In genomic region chr14:67963960-67964359, GRCh38 we compare ENCODE assay signal across 15 cellular contexts.
A peak's percentile ranks its signal among the peaks of the same experiment; 100 is the strongest.
DNase-seq lines count a peak whose midpoint lies in the region; ATAC-seq and TF ChIP-seq lines count a peak whose summit lies in the region.
"Had no signal": no experiment of that assay in that cellular context is flagged by ENCODE, and none has a peak within 500 bp of the region (broad histone marks: within the 10 kb centered on the region; RNA-seq: fewer than 3 reads in every experiment).

No MANE protein-coding gene starts in this region.

- H3K36me3 ChIP-seq in left lung, result no peaks in the 10 kb centered on the region
- no peaks in the 10 kb centered on the region for H3K36me3 ChIP-seq in smooth muscle cell (ENCODE audit: low read depth)

- no peak for TF ChIP-seq CTCF in AG10803 (conservative IDR thresholded peaks at IDR 0.05; ENCODE audit: low read length)
- no peak for TF ChIP-seq CTCF in WI38 (IDR thresholded peaks at IDR 0.05; ENCODE audit: low read depth, low read length)
- no peak for TF ChIP-seq CTCF in left lung (IDR thresholded peaks at IDR 0.05)
- no peak for TF ChIP-seq CTCF in smooth muscle cell (IDR thresholded peaks at IDR 0.05; ENCODE audit: borderline replicate concordance, insufficient read depth, poor library complexity, severe bottlenecking)

- H3K79me2 ChIP-seq in smooth muscle cell (ENCODE audit: low read depth), result no peaks in the 10 kb centered on the region

- peak overlapping the region; percentile 80 for H3K4me2 ChIP-seq in smooth muscle cell

- no peaks in the 10 kb centered on the region for H3F3A ChIP-seq in smooth muscle cell (ENCODE audit: low read depth)

- H3K9me3 ChIP-seq in left lung (no peaks in the 10 kb centered on the region), smooth muscle cell (replicated peaks; ENCODE audit: low read depth) (no peaks in the 10 kb centered on the region)

- H3K4me3 ChIP-seq in AG10803 (ENCODE audit: low read length), result peak overlapping the region; percentile 21
- 0 out of 2 replicates have a peak overlapping the region, but pooled peaks have one; percentile 25 for H3K4me3 ChIP-seq in WI38 (ENCODE audit: low read depth, low read length)
- H3K4me3 ChIP-seq in left lung, result no peak overlapping the region
- peak overlapping the region; percentile 21 for H3K4me3 ChIP-seq in smooth muscle cell

- peak overlapping the region; percentile 3 for H2AFZ ChIP-seq in smooth muscle cell (ENCODE audit: low read depth)

- intact Hi-C loops in left lung (cut with DNase I), result no loop called here

- 17% methylated on average over 2 of the region's 2 CpGs for WGBS in smooth muscle cell (ENCODE audit: low lambda C conversion rate)

- H4K20me1 ChIP-seq in smooth muscle cell (ENCODE audit: low read depth), result no peaks in the 10 kb centered on the region

- H3K9ac ChIP-seq in smooth muscle cell (ENCODE audit: low read depth), result no peak overlapping the region

- peak overlapping the region; percentile 65 to 73 for H3K27ac ChIP-seq in left lung
- H3K27ac ChIP-seq in smooth muscle cell (ENCODE audit: low read depth), result peak overlapping the region; percentile 85

- no peak for ATAC-seq in left lung
- ATAC-seq: activated T-cell treated with anti-CD3 and anti-CD28 coated beads, Interleukin-2, amount 50 U/mL, for 72 hours had no signal

- no peak for DNase-seq in AG10803 (ENCODE audit: low read depth)
- DNase-seq in left lung, result no peak
- no peak for DNase-seq in smooth muscle cell (lab: John Stamatoyannopoulos, UW; ENCODE audit: unreplicated experiment)
- DNase-seq in DMS153 (lab: John Stamatoyannopoulos, UW), result no peak
- DNase-seq in stimulated activated CD4-positive, alpha-beta T cell treated with anti-CD3 and anti-CD28 coated beads, Interleukin-4, amount 100 ng/mL, for 24 hours, result no peak
- no peak for DNase-seq in HCEC 1CT
- DNase-seq in stimulated activated naive CD4-positive, alpha-beta T cell treated with Interleukin-2 at 50 U/mL for 16 hours (lab: John Stamatoyannopoulos, UW), result no peak
- DNase-seq: activated CD4-positive, alpha-beta T cell treated with anti-CD3 and anti-CD28 coated beads, Interleukin-2, amount 50 U/mL, for 48 hours; activated T-cell treated with anti-CD3 and anti-CD28 coated beads, Interleukin-2, amount 50 U/mL, for 72 hours; cerebellar nuclear complex; NCI-H226; NK-92 treated with Interleukin-12 subunit alpha and Interleukin-12 subunit beta, amount 100 ng/mL, for 24 hours; nucleus accumbens; SHP77 treated with DMSO at 0.1 percent for 48 hours had no signal

- H3K27me3 ChIP-seq in left lung, result no peaks in the 10 kb centered on the region
- no peaks in the 10 kb centered on the region for H3K27me3 ChIP-seq in smooth muscle cell (ENCODE audit: low read depth)

- H3K4me1 ChIP-seq in left lung, result peaks cover 14 to 41% of the 10 kb centered on the region in 2 donors
- H3K4me1 ChIP-seq in smooth muscle cell (ENCODE audit: low read depth), result peaks cover 12% of the 10 kb centered on the region

Comparison
In these comparisons a context has a peak if more than half of its experiments do, and no peak if none do; other contexts are left out.
1. H3K4me3 ChIP-seq: peak in AG10803 (single experiment), WI38 (single experiment) and smooth muscle cell (single experiment); none in left lung (0 of 2).